ENCODE assay signal across 2 cellular contexts in genomic region chr1:63665824-63666223, GRCh38.
A peak's percentile ranks its signal among the peaks of the same experiment; 100 is the strongest.
TF ChIP-seq lines count a peak whose summit lies in the region.

No MANE protein-coding gene starts in this region.

TF ChIP-seq in IMR-90, 13 proteins besides CTCF, POLR2A, EP300 and RAD21:
- no peak for TF ChIP-seq SMC3 (IDR thresholded peaks at IDR 0.05; ENCODE audit: low read depth, low read length)
- no peak for TF ChIP-seq BHLHE40 (IDR thresholded peaks at IDR 0.05; ENCODE audit: low read depth, low read length)
- TF ChIP-seq CEBPB (IDR thresholded peaks at IDR 0.05; ENCODE audit: low read depth, low read length), result 0 out of 2 replicates have a peak, but pooled peaks have one; percentile 10
TF ChIP-seq in IMR-90: peak in this region for 1.

TF ChIP-seq in H1, 55 proteins besides CTCF, POLR2A, EP300 and RAD21:
- TF ChIP-seq TAF7 (optimal IDR thresholded peaks at IDR 0.05; ENCODE audit: borderline replicate concordance, low read depth, low read length), result no peak
- TF ChIP-seq HDAC2 (IDR thresholded peaks at IDR 0.05; ENCODE audit: borderline replicate concordance in 1 of 2, low read depth in 2 of 2, low read length in 2 of 2), result no peak
- peak; percentile 47; the same call in 1 of the 2 replicates for TF ChIP-seq CEBPB (IDR thresholded peaks at IDR 0.05; ENCODE audit: low read depth, low read length)
